Comparison of ENCODE assay signal across 8 cellular contexts in the genomic region with DNA sequence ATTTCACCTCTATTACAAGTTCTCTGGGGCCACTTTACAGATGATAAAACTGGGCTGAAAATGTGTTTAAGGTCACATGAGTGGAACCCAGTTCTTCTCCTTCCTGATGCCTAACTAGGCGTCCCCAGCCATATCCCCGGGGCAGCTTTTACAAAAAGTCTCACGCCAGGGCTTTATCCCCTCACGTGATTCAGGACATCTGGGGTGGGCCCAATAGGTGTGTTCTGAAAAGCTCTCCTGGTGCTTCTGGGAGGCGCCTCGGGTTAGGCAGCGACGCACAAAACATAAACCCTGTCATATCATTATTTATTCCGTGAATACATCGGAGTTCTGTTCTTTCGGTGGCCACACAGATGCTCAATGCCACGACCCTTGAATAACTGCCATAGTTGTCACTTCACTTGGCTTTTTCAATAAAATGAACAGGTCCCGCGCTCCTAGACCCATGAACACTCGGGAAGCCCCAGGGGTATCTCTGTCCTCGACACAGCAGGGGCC. TPM values are rescaled to one million over a fixed set of nuclear protein-coding genes. Genes with fewer than 3 reads are reported as not detected.
DNase-seq lines count a peak whose midpoint lies in the region; ATAC-seq and TF ChIP-seq lines count a peak whose summit lies in the region.

No MANE protein-coding gene starts in this region.

- peak; percentile 11 for DNase-seq in activated CD4-positive, alpha-beta T cell treated with anti-CD3 and anti-CD28 coated beads for 48 hours
- DNase-seq in activated CD4-positive, alpha-beta T cell treated with anti-CD3 and anti-CD28 coated beads for 1 hour, result no peak
- no peak for DNase-seq in HL-60 (ENCODE audit: low read depth in 1 of 2, low spot score in 1 of 2)
- no peak for DNase-seq in ascending aorta (ENCODE audit: low spot score in 2 of 2)
- DNase-seq in lung (ENCODE audit: low spot score), result no peak
- DNase-seq in hepatic stellate cell (ENCODE audit: low spot score), result no peak
- DNase-seq in SHP77 treated with DMSO at 0.1 percent for 48 hours (lab: John Stamatoyannopoulos, UW), result no peak

- H3K27ac ChIP-seq in HL-60 (replicated peaks) (peak overlapping the region; percentile 68), ascending aorta (peak overlapping the region in 1 of 2 donors; percentile 21), lung (ENCODE audit: low read depth in 1 of 2, low read length in 1 of 2) (peak overlapping the region in 1 of 2 donors; percentile 88), urinary bladder (ENCODE audit: low read depth) (no peak overlapping the region)

- H3K27me3 ChIP-seq in HL-60 (ENCODE audit: insufficient read depth, poor library complexity, severe bottlenecking), result no peaks in the 10 kb centered on the region
- H3K27me3 ChIP-seq in ascending aorta, result no peaks in the 10 kb centered on the region
- H3K27me3 ChIP-seq in lung (ENCODE audit: control insufficient read depth, insufficient read depth), result no peaks in the 10 kb centered on the region

- no peak for TF ChIP-seq CTCF in HL-60 (IDR thresholded peaks at IDR 0.05; ENCODE audit: insufficient read depth, low read length)
- TF ChIP-seq CTCF in ascending aorta (IDR thresholded peaks at IDR 0.05), result no peak
- no peak for TF ChIP-seq CTCF in lung (IDR thresholded peaks at IDR 0.05; ENCODE audit: control extremely low read depth, extremely low read depth)

- intact Hi-C loops in ascending aorta (cut with DNase I), result no loop called here

- peak overlapping the region; percentile 79 for H3K4me3 ChIP-seq in HL-60 (replicated peaks; ENCODE audit: insufficient read depth, low read length)
- peak overlapping the region; percentile 92 to 98 for H3K4me3 ChIP-seq in ascending aorta
- H3K4me3 ChIP-seq in lung, result peak overlapping the region; percentile 77
- H3K4me3 ChIP-seq in urinary bladder (ENCODE audit: low read depth, low read length), result peak overlapping the region; percentile 60

- no peak for ATAC-seq in lung (ENCODE audit: insufficient read depth, low FRiP score)

- H3K36me3 ChIP-seq in ascending aorta (no peaks in the 10 kb centered on the region), lung (ENCODE audit: control insufficient read depth in 2 of 2, insufficient read depth in 2 of 2, low read length in 2 of 2) (no peaks in the 10 kb centered on the region), urinary bladder (ENCODE audit: insufficient read depth) (no peaks in the 10 kb centered on the region)

- H3K9me3 ChIP-seq in ascending aorta (no peaks in the 10 kb centered on the region), lung (ENCODE audit: control insufficient read depth in 2 of 2, insufficient read depth in 1 of 2, low read length in 1 of 2) (peaks cover 0 to 3% of the 10 kb centered on the region in 2 donors)

- peaks cover 0 to 4% of the 10 kb centered on the region in 2 donors for H3K4me1 ChIP-seq in ascending aorta
- H3K4me1 ChIP-seq in lung (ENCODE audit: control insufficient read depth in 2 of 2, insufficient read depth in 2 of 2, low read length in 2 of 2), result peaks cover 0 to 4% of the 10 kb centered on the region in 2 donors
- no peaks in the 10 kb centered on the region for H3K4me1 ChIP-seq in urinary bladder (ENCODE audit: insufficient read depth)

- WGBS in lung, 2 donors, result 1 to 2% methylated on average over 16 of the region's 16 CpGs
- 4% methylated on average over 16 of the region's 16 CpGs for WGBS in urinary bladder

RNA-seq across cellular contexts. Expression of a gene that starts 32.1 kb away (rescaled TPM):
- 123 TPM for total RNA-seq in ascending aorta
- total RNA-seq in lung, result 100 to 1,000 TPM in 1 of 2 donors, 10 to 100 TPM in 1; 36.3 to 155 TPM
- polyA plus RNA-seq in lung, result 100 to 1,000 TPM; 170 to 251 TPM
- 58.6 TPM for total RNA-seq in urinary bladder
- 181 TPM for polyA plus RNA-seq in urinary bladder

RNA-seq across cellular contexts. Expression of a gene that starts 55.2 kb away (rescaled TPM):
- total RNA-seq in ascending aorta (86.3 TPM), lung (10 to 100 TPM; 30.1 to 86.9 TPM), urinary bladder (131 TPM)
- polyA plus RNA-seq in lung (10 to 100 TPM; 15.5 to 29.2 TPM), urinary bladder (43.2 TPM)
